9 cellular contexts compared by ENCODE assay signal in genomic region chr22:20438066-20438677, GRCh38. TPM values are rescaled to one million over a fixed set of nuclear protein-coding genes. Genes with fewer than 3 reads are reported as not detected.
DNase-seq lines count a peak whose midpoint lies in the region; ATAC-seq, FAIRE-seq and TF ChIP-seq lines count a peak whose summit lies in the region.
"Had no signal": no experiment of that assay in that cellular context is flagged by ENCODE, and none has a peak within 500 bp of the region (broad histone marks: within the 10 kb centered on the region; RNA-seq: fewer than 3 reads in every experiment).

No MANE protein-coding gene starts in this region.

- H3K27ac ChIP-seq in A549 = peak overlapping the region in 1 of 2 experiments; percentile 82; a peak in 3 of 6 replicates
- H3K27ac ChIP-seq in RWPE1 = peak overlapping the region; percentile 37; the same call in 1 of the 2 replicates

- H3K36me3 Mint-ChIP-seq in natural killer cell treated with Interleukin-12 subunit alpha and Interleukin-12 subunit beta and Interleukin-15 and Interleukin-18, amount 100 ng/mL, for 72 hours = no peaks in the 10 kb centered on the region
- H3K36me3 Mint-ChIP-seq in CD14-positive monocyte = peaks cover 41 to 49% of the 10 kb centered on the region in 2 donors
- peaks cover 20% of the 10 kb centered on the region for H3K36me3 Mint-ChIP-seq in activated T-helper 2 cell treated with anti-CD3 and anti-CD28 coated beads, Interferon-gamma antibody, Interleukin-2, Interleukin-4, amounts not matched to agents 10 μg/mL and 5 μg/mL and 100 μg/mL, durations not matched to agents 14 hours and 24 hours and 36 hours (ENCODE audit: low read depth)

- TF ChIP-seq POLR2A in A549 (IDR thresholded peaks at IDR 0.05; ENCODE audit: low read length) = no peak

- no peaks in the 10 kb centered on the region for H3K9me3 ChIP-seq in A549

- no peaks in the 10 kb centered on the region for H3K4me1 ChIP-seq in A549

- TF ChIP-seq EP300 in A549 (IDR thresholded peaks at IDR 0.05) = no peak

- no peak for FAIRE-seq in A549 (lab: Jason Lieb, UNC)

- no peak for ATAC-seq in A549
- no peak for ATAC-seq in natural killer cell treated with Interleukin-12 subunit alpha and Interleukin-12 subunit beta and Interleukin-15 and Interleukin-18, amount 100 ng/mL, for 72 hours
- ATAC-seq in GM21717 (IDR thresholded peaks at IDR 0.05; ENCODE audit: unreplicated experiment) = no peak

- H3K27me3 Mint-ChIP-seq in natural killer cell treated with Interleukin-12 subunit alpha and Interleukin-12 subunit beta and Interleukin-15 and Interleukin-18, amount 100 ng/mL, for 72 hours = peaks cover 26 to 31% of the 10 kb centered on the region in 2 donors
- H3K27me3 Mint-ChIP-seq in CD14-positive monocyte (ENCODE audit: low read depth in 3 of 3) = peaks cover 57 to 61% (median 57%) of the 10 kb centered on the region in 3 donors
- peaks cover 40% of the 10 kb centered on the region for H3K27me3 Mint-ChIP-seq in activated T-helper 2 cell treated with anti-CD3 and anti-CD28 coated beads, Interferon-gamma antibody, Interleukin-2, Interleukin-4, amounts not matched to agents 10 μg/mL and 5 μg/mL and 100 μg/mL, durations not matched to agents 14 hours and 24 hours and 36 hours (ENCODE audit: low read depth)

- peak overlapping the region; percentile 60 for H3K4me2 ChIP-seq in A549

- no peak for TF ChIP-seq RAD21 in A549 (conservative IDR thresholded peaks at IDR 0.05 in 1 of 2, IDR thresholded peaks at IDR 0.05 in 1 of 2)

- CTCF ChIA-PET in A549 (lab: Yijun Ruan, JAX) (no interaction called here), RWPE1 (lab: Yijun Ruan, JAX) (no interaction called here)

- H3K4me3 Mint-ChIP-seq in natural killer cell treated with Interleukin-12 subunit alpha and Interleukin-12 subunit beta and Interleukin-15 and Interleukin-18, amount 100 ng/mL, for 72 hours = peak overlapping the region; percentile 20
- peak overlapping the region in 1 of 2 donors; percentile 78 for H3K4me3 Mint-ChIP-seq in CD14-positive monocyte
- H3K4me3 Mint-ChIP-seq in activated T-helper 2 cell treated with anti-CD3 and anti-CD28 coated beads, Interferon-gamma antibody, Interleukin-2, Interleukin-4, amounts not matched to agents 10 μg/mL and 5 μg/mL and 100 μg/mL, durations not matched to agents 14 hours and 24 hours and 36 hours (ENCODE audit: low read depth) = no peak overlapping the region

- POLR2A ChIA-PET in A549 (lab: Yijun Ruan, JAX) = no interaction called here
- POLR2A ChIA-PET in RWPE1 (lab: Yijun Ruan, JAX; ENCODE audit: low non-redundant PET) = no interaction called here

- H3K4me1 Mint-ChIP-seq in natural killer cell treated with Interleukin-12 subunit alpha and Interleukin-12 subunit beta and Interleukin-15 and Interleukin-18, amount 100 ng/mL, for 72 hours (ENCODE audit: low read depth in 2 of 2) = peaks cover 10 to 17% of the 10 kb centered on the region in 2 donors
- H3K4me1 Mint-ChIP-seq in CD14-positive monocyte = peaks cover 15% of the 10 kb centered on the region
- peaks cover 5% of the 10 kb centered on the region for H3K4me1 Mint-ChIP-seq in activated T-helper 2 cell treated with anti-CD3 and anti-CD28 coated beads, Interferon-gamma antibody, Interleukin-2, Interleukin-4, amounts not matched to agents 10 μg/mL and 5 μg/mL and 100 μg/mL, durations not matched to agents 14 hours and 24 hours and 36 hours (ENCODE audit: low read depth)

- WGBS in A549 (ENCODE audit: missing lambda C conversion rate) = 89% methylated on average over 25 of the region's 41 CpGs

- intact Hi-C loops in CD14-positive monocyte (cut with micrococcal nuclease) = no loop called here
- intact Hi-C loops in activated T-helper 2 cell treated with anti-CD3 and anti-CD28 coated beads, Interferon-gamma antibody, Interleukin-2, Interleukin-4, amounts not matched to agents 10 μg/mL and 5 μg/mL and 100 μg/mL, durations not matched to agents 14 hours and 24 hours and 36 hours (cut with micrococcal nuclease) = no loop called here

- DNase-seq in A549 (ENCODE audit: low read depth in 1 of 2, low spot score in 1 of 2) (no peak), RWPE1 (ENCODE audit: low spot score) (no peak), fibroblast of villous mesenchyme (ENCODE audit: low read depth) (peak; percentile 58), GM20000 (ENCODE audit: low spot score) (no peak), CD14-positive monocyte (ENCODE audit: low spot score) (no peak)
- no peak for DNase-seq in natural killer cell treated with Interleukin-12 subunit alpha and Interleukin-12 subunit beta and Interleukin-15 and Interleukin-18, amount 100 ng/mL, for 72 hours (ENCODE audit: low spot score)
- no peak for DNase-seq in activated T-helper 2 cell treated with anti-CD3 and anti-CD28 coated beads, Interferon-gamma antibody, Interleukin-2, Interleukin-4, amounts not matched to agents 10 μg/mL and 5 μg/mL and 100 μg/mL, durations not matched to agents 14 hours and 24 hours and 36 hours (ENCODE audit: low spot score)
- DNase-seq: DMS153 had no signal

- H3K4me3 ChIP-seq in A549 (no peak overlapping the region; the same call in 2 of the 3 replicates), fibroblast of villous mesenchyme (ENCODE audit: low read depth, low read length) (peak overlapping the region; percentile 86)

- TF ChIP-seq CTCF in A549 (IDR thresholded peaks at IDR 0.05) (no peak), RWPE1 (conservative IDR thresholded peaks at IDR 0.05; ENCODE audit: low read depth) (no peak), fibroblast of villous mesenchyme (IDR thresholded peaks at IDR 0.05; ENCODE audit: insufficient read depth, low read depth, low read length) (no peak), GM20000 (IDR thresholded peaks at IDR 0.05; ENCODE audit: extremely low read depth, missing control alignments) (no peak), CD14-positive monocyte (IDR thresholded peaks at IDR 0.05) (no peak)

- H3K9me3 Mint-ChIP-seq in natural killer cell treated with Interleukin-12 subunit alpha and Interleukin-12 subunit beta and Interleukin-15 and Interleukin-18, amount 100 ng/mL, for 72 hours = no peaks in the 10 kb centered on the region
- peaks cover 0 to 26% (median 11%) of the 10 kb centered on the region in 7 donors for H3K9me3 Mint-ChIP-seq in CD14-positive monocyte
- H3K9me3 Mint-ChIP-seq in activated T-helper 2 cell treated with anti-CD3 and anti-CD28 coated beads, Interferon-gamma antibody, Interleukin-2, Interleukin-4, amounts not matched to agents 10 μg/mL and 5 μg/mL and 100 μg/mL, durations not matched to agents 14 hours and 24 hours and 36 hours = no peaks in the 10 kb centered on the region

- no peak overlapping the region for H3K27ac Mint-ChIP-seq in natural killer cell treated with Interleukin-12 subunit alpha and Interleukin-12 subunit beta and Interleukin-15 and Interleukin-18, amount 100 ng/mL, for 72 hours
- H3K27ac Mint-ChIP-seq in CD14-positive monocyte = peak overlapping the region in 2 of 7 donors; percentile 53 to 61
- no peak overlapping the region for H3K27ac Mint-ChIP-seq in activated T-helper 2 cell treated with anti-CD3 and anti-CD28 coated beads, Interferon-gamma antibody, Interleukin-2, Interleukin-4, amounts not matched to agents 10 μg/mL and 5 μg/mL and 100 μg/mL, durations not matched to agents 14 hours and 24 hours and 36 hours

TF ChIP-seq in A549, 52 proteins besides CTCF, POLR2A, EP300 and RAD21 (continues in another document):
- no peak for TF ChIP-seq HEYL (CRISPR knock-in tag; IDR thresholded peaks at IDR 0.05)
- no peak for TF ChIP-seq ZSCAN20 (CRISPR knock-in tag; IDR thresholded peaks at IDR 0.05)

RNA-seq across cellular contexts. Expression of gene SCARF2, which starts 0.5 kb away (rescaled TPM):
- polyA plus RNA-seq in A549 (2011; rRNA removed) (0.25 and 0.35 TPM in 2 replicates), A549 (2017; fragmentation: RNase III; extraction: RNeasy Plus Mini Kit Qiagen cat#74134 plus additional on column Dnase treatment) (0.47 to 0.66 TPM (median 0.59 TPM) in 3 replicates), CD14-positive monocyte (under 1 TPM in 1 of 2 donors, not detected in 1; 0.12 TPM)
- polyA plus RNA-seq in A549 (2012; cell fraction: cytosol; rRNA removed) = 1.4 and 2.1 TPM in 2 replicates
- 4.4 and 7.9 TPM in 2 replicates for polyA plus RNA-seq in A549 (2012; cell fraction: nucleus; rRNA removed)
- polyA minus RNA-seq in A549 (2011; rRNA and poly(A)+ RNA removed) = 0.17 and 0.83 TPM in 2 replicates
- 15.5 and 26.4 TPM in 2 replicates for total RNA-seq in fibroblast of villous mesenchyme
- under 1 TPM in 1 of 2 donors, not detected in 1; 0.48 TPM for total RNA-seq in natural killer cell treated with Interleukin-12 subunit alpha and Interleukin-12 subunit beta and Interleukin-15 and Interleukin-18, amount 100 ng/mL, for 72 hours
- total RNA-seq in activated T-helper 2 cell treated with anti-CD3 and anti-CD28 coated beads, Interferon-gamma antibody, Interleukin-2, Interleukin-4, amounts not matched to agents 10 μg/mL and 5 μg/mL and 100 μg/mL, durations not matched to agents 14 hours and 24 hours and 36 hours = 0.55 and 0.62 TPM in 2 replicates

RNA-seq across cellular contexts. Expression of gene ZNF74, which starts 44.2 kb away (rescaled TPM):
- polyA plus RNA-seq in A549 (2011; rRNA removed) (4.3 and 5.1 TPM in 2 replicates), A549 (2017; fragmentation: RNase III; extraction: RNeasy Plus Mini Kit Qiagen cat#74134 plus additional on column Dnase treatment) (5.8 to 7.4 TPM (median 5.9 TPM) in 3 replicates), CD14-positive monocyte (1 to 10 TPM; 1.9 TPM)
- 7.0 and 10.0 TPM in 2 replicates for polyA plus RNA-seq in A549 (2012; cell fraction: cytosol; rRNA removed)
- 10.5 and 20.3 TPM in 2 replicates for polyA plus RNA-seq in A549 (2012; cell fraction: nucleus; rRNA removed)
- 5.2 and 5.5 TPM in 2 replicates for polyA minus RNA-seq in A549 (2011; rRNA and poly(A)+ RNA removed)
- total RNA-seq in fibroblast of villous mesenchyme = 10.3 and 10.8 TPM in 2 replicates
- total RNA-seq in natural killer cell treated with Interleukin-12 subunit alpha and Interleukin-12 subunit beta and Interleukin-15 and Interleukin-18, amount 100 ng/mL, for 72 hours = 10 to 100 TPM in 1 of 2 donors, 1 to 10 TPM in 1; 3.7 to 11.9 TPM
- total RNA-seq in activated T-helper 2 cell treated with anti-CD3 and anti-CD28 coated beads, Interferon-gamma antibody, Interleukin-2, Interleukin-4, amounts not matched to agents 10 μg/mL and 5 μg/mL and 100 μg/mL, durations not matched to agents 14 hours and 24 hours and 36 hours = 13.2 and 14.4 TPM in 2 replicates

RNA-seq across cellular contexts. Expression of gene KLHL22, which starts 57.4 kb away (rescaled TPM):
- polyA plus RNA-seq in A549 (2011; rRNA removed) (11.7 and 13.9 TPM in 2 replicates), A549 (2017; fragmentation: RNase III; extraction: RNeasy Plus Mini Kit Qiagen cat#74134 plus additional on column Dnase treatment) (10.5 to 12.1 TPM (median 11.7 TPM) in 3 replicates), CD14-positive monocyte (1 to 10 TPM; 7.8 to 9.2 TPM)
- 11.7 and 16.0 TPM in 2 replicates for polyA plus RNA-seq in A549 (2012; cell fraction: cytosol; rRNA removed)
- polyA plus RNA-seq in A549 (2012; cell fraction: nucleus; rRNA removed) = 30.3 and 36.6 TPM in 2 replicates
- polyA minus RNA-seq in A549 (2011; rRNA and poly(A)+ RNA removed) = 18.8 and 20.2 TPM in 2 replicates
- total RNA-seq in fibroblast of villous mesenchyme = 29.3 and 31.1 TPM in 2 replicates
- 10 to 100 TPM; 15.9 to 21.0 TPM for total RNA-seq in natural killer cell treated with Interleukin-12 subunit alpha and Interleukin-12 subunit beta and Interleukin-15 and Interleukin-18, amount 100 ng/mL, for 72 hours
- 34.0 and 38.0 TPM in 2 replicates for total RNA-seq in activated T-helper 2 cell treated with anti-CD3 and anti-CD28 coated beads, Interferon-gamma antibody, Interleukin-2, Interleukin-4, amounts not matched to agents 10 μg/mL and 5 μg/mL and 100 μg/mL, durations not matched to agents 14 hours and 24 hours and 36 hours

Comparison
In these comparisons a context has a peak if more than half of its experiments do, and no peak if none do; other contexts are left out.
1. RNA of gene SCARF2, which starts 0.5 kb away (total RNA-seq): 15.5 to 26.4 TPM in fibroblast of villous mesenchyme; 0.55 to 0.62 TPM in activated T-helper 2 cell treated with anti-CD3 and anti-CD28 coated beads, Interferon-gamma antibody, Interleukin-2, Interleukin-4, amounts not matched to agents 10 μg/mL and 5 μg/mL and 100 μg/mL, durations not matched to agents 14 hours and 24 hours and 36 hours and 0.48 TPM in natural killer cell treated with Interleukin-12 subunit alpha and Interleukin-12 subunit beta and Interleukin-15 and Interleukin-18, amount 100 ng/mL, for 72 hours; every median in the first group is over 10 times any median in the second.